In the genomic region with DNA sequence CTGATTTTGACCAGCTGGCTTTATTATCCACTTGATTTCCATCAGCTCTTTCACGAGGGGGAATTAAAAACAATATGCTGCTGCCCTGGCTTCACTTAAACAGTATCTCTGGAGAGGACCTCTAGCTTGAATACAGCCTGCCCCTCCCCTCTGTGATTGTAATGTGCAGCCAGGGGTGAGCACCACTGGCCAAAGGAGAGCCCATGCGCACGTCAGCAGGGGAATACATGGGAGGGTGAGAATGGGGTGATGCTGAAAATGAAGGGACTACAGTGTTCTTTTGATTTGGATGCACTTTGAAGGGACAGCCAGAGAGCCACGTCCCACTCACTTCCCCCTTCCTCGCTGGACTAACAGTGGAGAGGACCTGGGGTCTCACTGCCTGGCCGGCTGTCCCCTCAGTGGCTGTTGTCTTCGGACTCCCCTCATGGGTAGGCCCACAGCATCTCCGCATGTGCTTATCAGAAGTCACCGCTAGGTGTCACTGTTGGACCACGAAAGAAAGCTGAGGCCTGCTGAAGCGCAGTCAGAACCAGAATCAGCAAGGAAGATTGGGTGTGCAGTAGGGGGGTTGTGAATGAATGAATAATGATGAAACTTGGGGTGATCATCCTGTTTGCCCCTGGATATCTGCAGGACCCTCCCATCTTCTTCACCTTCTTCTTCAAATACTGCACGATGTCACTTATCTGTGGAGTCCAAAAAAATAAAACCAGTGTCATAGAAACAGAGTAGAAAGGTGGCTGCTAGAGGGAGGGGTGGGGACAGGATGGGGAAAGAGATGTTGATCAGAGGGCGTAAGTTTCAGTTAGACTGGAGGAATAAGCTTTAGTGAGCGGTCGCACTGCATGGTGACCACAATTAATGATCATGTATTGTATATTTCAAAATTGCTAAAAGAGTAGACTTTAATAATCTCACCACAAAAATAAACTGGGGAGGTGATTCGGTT, we compare ENCODE assay signal across 9 cellular contexts. TPM values are rescaled to one million over a fixed set of nuclear protein-coding genes. Genes with fewer than 3 reads are reported as not detected.
DNase-seq lines count a peak whose midpoint lies in the region; ATAC-seq and TF ChIP-seq lines count a peak whose summit lies in the region.
"Had no signal": no experiment of that assay in that cellular context is flagged by ENCODE, and none has a peak within 500 bp of the region (broad histone marks: within the 10 kb centered on the region; RNA-seq: fewer than 3 reads in every experiment).

No MANE protein-coding gene starts in this region.

- ATAC-seq in GM19395 (IDR thresholded peaks at IDR 0.05; ENCODE audit: unreplicated experiment) = peak; percentile 87
- ATAC-seq in activated T-cell treated with anti-CD3 and anti-CD28 coated beads, Interleukin-2, amount 50 U/mL, for 72 hours (replicated peaks in 1 of 2) = peak; percentile 74

- peak; percentile 82 for TF ChIP-seq CTCF in neural progenitor cell (IDR thresholded peaks at IDR 0.05)

- no peaks in the 10 kb centered on the region for H3K36me3 Mint-ChIP-seq in CD8-positive, alpha-beta memory T cell
- no peaks in the 10 kb centered on the region for H3K36me3 Mint-ChIP-seq in activated T-cell treated with anti-CD3 and anti-CD28 coated beads, Interleukin-2, amount 50 U/mL, for 72 hours (ENCODE audit: insufficient read depth in 2 of 2)
- H3K36me3 Mint-ChIP-seq in neural progenitor cell = peaks cover 5% of the 10 kb centered on the region

- CTCF ChIA-PET in CD8-positive, alpha-beta memory T cell (lab: Charles Lee) = interaction anchor here (0.6 to 3.1 kb wide), 8 partner anchors 11 to 960 kb away, joined by 3 to 28 read pairs (median 4); no protein-coding TSS in a partner anchor

- H3K4me2 ChIP-seq in neural progenitor cell = no peak overlapping the region

- peaks cover 0 to 4% (median 0%) of the 10 kb centered on the region in 3 donors for H3K4me1 Mint-ChIP-seq in CD8-positive, alpha-beta memory T cell
- peaks cover 4% of the 10 kb centered on the region for H3K4me1 Mint-ChIP-seq in activated T-cell treated with anti-CD3 and anti-CD28 coated beads, Interleukin-2, amount 50 U/mL, for 72 hours (ENCODE audit: low read depth)
- peaks cover 12% of the 10 kb centered on the region for H3K4me1 Mint-ChIP-seq in neural progenitor cell

- H3F3A ChIP-seq in neural progenitor cell (ENCODE audit: low read depth) = no peaks in the 10 kb centered on the region

- no peaks in the 10 kb centered on the region for H3K36me3 ChIP-seq in CD8-positive, alpha-beta memory T cell (ENCODE audit: insufficient read depth, low read length)
- no peaks in the 10 kb centered on the region for H3K36me3 ChIP-seq in neural progenitor cell

- no peaks in the 10 kb centered on the region for H3K27me3 ChIP-seq in CD8-positive, alpha-beta memory T cell (ENCODE audit: insufficient read depth, low read length, poor library complexity, severe bottlenecking)
- no peaks in the 10 kb centered on the region for H3K27me3 ChIP-seq in neural progenitor cell

- H3K27me3 Mint-ChIP-seq in CD8-positive, alpha-beta memory T cell = peaks cover 5 to 19% of the 10 kb centered on the region in 2 donors
- H3K27me3 Mint-ChIP-seq in activated T-cell treated with anti-CD3 and anti-CD28 coated beads, Interleukin-2, amount 50 U/mL, for 72 hours (ENCODE audit: low read depth) = peaks cover 53% of the 10 kb centered on the region
- peaks cover 6% of the 10 kb centered on the region for H3K27me3 Mint-ChIP-seq in neural progenitor cell (ENCODE audit: insufficient read depth, low read depth)

- no peak overlapping the region for H3K4me3 ChIP-seq in CD8-positive, alpha-beta memory T cell (ENCODE audit: low read length)
- H3K4me3 ChIP-seq in neural progenitor cell = no peak overlapping the region

- peak; percentile 31 to 75 (median 56) for DNase-seq in CD8-positive, alpha-beta memory T cell
- DNase-seq in HPDE6-E6E7 (ENCODE audit: extremely low spot score) = peak; percentile 73
- peak; percentile 80 for DNase-seq in OCI-M1 (lab: John Stamatoyannopoulos, UW)
- peak; percentile 72 to 73 for DNase-seq in activated T-cell treated with anti-CD3 and anti-CD28 coated beads, Interleukin-2, amount 50 U/mL, for 72 hours
- peak; percentile 73 for DNase-seq in fibroblast of peridontal ligament (ENCODE audit: extremely low read depth)
- peak; percentile 74 for DNase-seq in neural progenitor cell (ENCODE audit: low spot score)
- peak; percentile 44 for DNase-seq in stromal cell of bone marrow (ENCODE audit: low read depth)

- H3K4me1 ChIP-seq in CD8-positive, alpha-beta memory T cell (ENCODE audit: insufficient read depth, low read length) = no peaks in the 10 kb centered on the region
- H3K4me1 ChIP-seq in neural progenitor cell = no peaks in the 10 kb centered on the region

- no peak overlapping the region for H3K9ac ChIP-seq in neural progenitor cell

- H2AFZ ChIP-seq in neural progenitor cell (replicated peaks) = no peak overlapping the region

- POLR2A ChIA-PET in CD8-positive, alpha-beta memory T cell (lab: Charles Lee) = interaction anchor here (0.6 kb wide), 1 partner anchor 33 kb away, joined by 3 read pairs; no protein-coding TSS in a partner anchor

- no peak overlapping the region for H3K27ac ChIP-seq in CD8-positive, alpha-beta memory T cell (ENCODE audit: low read depth, low read length)
- no peak overlapping the region for H3K27ac ChIP-seq in neural progenitor cell

- H3K9me3 Mint-ChIP-seq in CD8-positive, alpha-beta memory T cell = no peaks in the 10 kb centered on the region
- no peaks in the 10 kb centered on the region for H3K9me3 Mint-ChIP-seq in activated T-cell treated with anti-CD3 and anti-CD28 coated beads, Interleukin-2, amount 50 U/mL, for 72 hours
- peaks cover 12% of the 10 kb centered on the region for H3K9me3 Mint-ChIP-seq in neural progenitor cell
- H3K9me3 Mint-ChIP-seq: T-helper 1 cell treated with Interleukin-12 subunit alpha and Interleukin-12 subunit beta and Interleukin-4 antibody, amounts not matched to agents 30 μg/mL and 1 μg/mL, for 36 hours had no signal

- peak overlapping the region in 1 of 8 donors; percentile 59 for H3K27ac Mint-ChIP-seq in CD8-positive, alpha-beta memory T cell
- H3K27ac Mint-ChIP-seq in activated T-cell treated with anti-CD3 and anti-CD28 coated beads, Interleukin-2, amount 50 U/mL, for 72 hours = no peak overlapping the region
- no peak overlapping the region for H3K27ac Mint-ChIP-seq in neural progenitor cell
- H3K27ac Mint-ChIP-seq: T-helper 1 cell treated with Interleukin-12 subunit alpha and Interleukin-12 subunit beta and Interleukin-4 antibody, amounts not matched to agents 30 μg/mL and 1 μg/mL, for 36 hours had no signal

- H3K4me3 Mint-ChIP-seq in CD8-positive, alpha-beta memory T cell = no peak overlapping the region
- H3K4me3 Mint-ChIP-seq in activated T-cell treated with anti-CD3 and anti-CD28 coated beads, Interleukin-2, amount 50 U/mL, for 72 hours = no peak overlapping the region
- H3K4me3 Mint-ChIP-seq in neural progenitor cell = no peak overlapping the region
- H3K4me3 Mint-ChIP-seq: T-helper 1 cell treated with Interleukin-12 subunit alpha and Interleukin-12 subunit beta and Interleukin-4 antibody, amounts not matched to agents 30 μg/mL and 1 μg/mL, for 36 hours had no signal

- no peaks in the 10 kb centered on the region for H3K79me2 ChIP-seq in neural progenitor cell (ENCODE audit: low read depth)

- no peaks in the 10 kb centered on the region for H3K9me3 ChIP-seq in CD8-positive, alpha-beta memory T cell (ENCODE audit: low read length)
- no peaks in the 10 kb centered on the region for H3K9me3 ChIP-seq in neural progenitor cell (ENCODE audit: low read depth)

- no peaks in the 10 kb centered on the region for H4K20me1 ChIP-seq in neural progenitor cell (ENCODE audit: low read depth)

RNA-seq across cellular contexts. Expression of a gene that starts 32.8 kb away (rescaled TPM):
- total RNA-seq in CD8-positive, alpha-beta memory T cell = under 1 TPM; 0.04 to 0.20 TPM
- not detected for polyA plus RNA-seq in CD8-positive, alpha-beta memory T cell
- total RNA-seq in activated T-cell treated with anti-CD3 and anti-CD28 coated beads, Interleukin-2, amount 50 U/mL, for 72 hours = under 1 TPM; 0.02 to 0.19 TPM
- 6.5 and 6.6 TPM in 2 replicates for total RNA-seq in neural progenitor cell (ENCODE audit: low replicate concordance)
